Comparison of ENCODE assay signal across 1 cellular context in the genomic region with DNA sequence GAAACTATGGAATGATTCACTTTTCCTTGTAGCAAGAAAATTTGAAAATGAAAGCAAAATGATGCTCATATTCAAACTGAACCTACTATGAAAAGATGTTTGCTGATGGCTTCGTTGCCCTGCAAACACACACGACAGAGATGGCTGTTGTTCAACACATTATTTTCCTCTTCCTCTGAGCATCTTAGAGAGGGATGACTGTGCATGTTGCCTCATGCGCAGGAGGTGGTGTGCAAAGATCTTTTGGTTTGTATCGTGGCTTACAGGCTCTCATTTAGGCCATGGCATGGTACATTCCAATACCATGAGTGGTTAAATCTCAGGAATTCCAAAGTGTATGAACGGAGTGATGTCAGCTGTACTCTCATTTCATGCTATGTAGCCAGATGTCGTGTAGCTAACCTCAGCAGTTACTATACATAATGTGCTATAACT.
TF ChIP-seq lines count a peak whose summit lies in the region.

No MANE protein-coding gene starts in this region.

TF ChIP-seq in K562, 482 proteins besides CTCF, POLR2A, EP300 and RAD21 (continued from another document):
- TF ChIP-seq, protein P1, sequence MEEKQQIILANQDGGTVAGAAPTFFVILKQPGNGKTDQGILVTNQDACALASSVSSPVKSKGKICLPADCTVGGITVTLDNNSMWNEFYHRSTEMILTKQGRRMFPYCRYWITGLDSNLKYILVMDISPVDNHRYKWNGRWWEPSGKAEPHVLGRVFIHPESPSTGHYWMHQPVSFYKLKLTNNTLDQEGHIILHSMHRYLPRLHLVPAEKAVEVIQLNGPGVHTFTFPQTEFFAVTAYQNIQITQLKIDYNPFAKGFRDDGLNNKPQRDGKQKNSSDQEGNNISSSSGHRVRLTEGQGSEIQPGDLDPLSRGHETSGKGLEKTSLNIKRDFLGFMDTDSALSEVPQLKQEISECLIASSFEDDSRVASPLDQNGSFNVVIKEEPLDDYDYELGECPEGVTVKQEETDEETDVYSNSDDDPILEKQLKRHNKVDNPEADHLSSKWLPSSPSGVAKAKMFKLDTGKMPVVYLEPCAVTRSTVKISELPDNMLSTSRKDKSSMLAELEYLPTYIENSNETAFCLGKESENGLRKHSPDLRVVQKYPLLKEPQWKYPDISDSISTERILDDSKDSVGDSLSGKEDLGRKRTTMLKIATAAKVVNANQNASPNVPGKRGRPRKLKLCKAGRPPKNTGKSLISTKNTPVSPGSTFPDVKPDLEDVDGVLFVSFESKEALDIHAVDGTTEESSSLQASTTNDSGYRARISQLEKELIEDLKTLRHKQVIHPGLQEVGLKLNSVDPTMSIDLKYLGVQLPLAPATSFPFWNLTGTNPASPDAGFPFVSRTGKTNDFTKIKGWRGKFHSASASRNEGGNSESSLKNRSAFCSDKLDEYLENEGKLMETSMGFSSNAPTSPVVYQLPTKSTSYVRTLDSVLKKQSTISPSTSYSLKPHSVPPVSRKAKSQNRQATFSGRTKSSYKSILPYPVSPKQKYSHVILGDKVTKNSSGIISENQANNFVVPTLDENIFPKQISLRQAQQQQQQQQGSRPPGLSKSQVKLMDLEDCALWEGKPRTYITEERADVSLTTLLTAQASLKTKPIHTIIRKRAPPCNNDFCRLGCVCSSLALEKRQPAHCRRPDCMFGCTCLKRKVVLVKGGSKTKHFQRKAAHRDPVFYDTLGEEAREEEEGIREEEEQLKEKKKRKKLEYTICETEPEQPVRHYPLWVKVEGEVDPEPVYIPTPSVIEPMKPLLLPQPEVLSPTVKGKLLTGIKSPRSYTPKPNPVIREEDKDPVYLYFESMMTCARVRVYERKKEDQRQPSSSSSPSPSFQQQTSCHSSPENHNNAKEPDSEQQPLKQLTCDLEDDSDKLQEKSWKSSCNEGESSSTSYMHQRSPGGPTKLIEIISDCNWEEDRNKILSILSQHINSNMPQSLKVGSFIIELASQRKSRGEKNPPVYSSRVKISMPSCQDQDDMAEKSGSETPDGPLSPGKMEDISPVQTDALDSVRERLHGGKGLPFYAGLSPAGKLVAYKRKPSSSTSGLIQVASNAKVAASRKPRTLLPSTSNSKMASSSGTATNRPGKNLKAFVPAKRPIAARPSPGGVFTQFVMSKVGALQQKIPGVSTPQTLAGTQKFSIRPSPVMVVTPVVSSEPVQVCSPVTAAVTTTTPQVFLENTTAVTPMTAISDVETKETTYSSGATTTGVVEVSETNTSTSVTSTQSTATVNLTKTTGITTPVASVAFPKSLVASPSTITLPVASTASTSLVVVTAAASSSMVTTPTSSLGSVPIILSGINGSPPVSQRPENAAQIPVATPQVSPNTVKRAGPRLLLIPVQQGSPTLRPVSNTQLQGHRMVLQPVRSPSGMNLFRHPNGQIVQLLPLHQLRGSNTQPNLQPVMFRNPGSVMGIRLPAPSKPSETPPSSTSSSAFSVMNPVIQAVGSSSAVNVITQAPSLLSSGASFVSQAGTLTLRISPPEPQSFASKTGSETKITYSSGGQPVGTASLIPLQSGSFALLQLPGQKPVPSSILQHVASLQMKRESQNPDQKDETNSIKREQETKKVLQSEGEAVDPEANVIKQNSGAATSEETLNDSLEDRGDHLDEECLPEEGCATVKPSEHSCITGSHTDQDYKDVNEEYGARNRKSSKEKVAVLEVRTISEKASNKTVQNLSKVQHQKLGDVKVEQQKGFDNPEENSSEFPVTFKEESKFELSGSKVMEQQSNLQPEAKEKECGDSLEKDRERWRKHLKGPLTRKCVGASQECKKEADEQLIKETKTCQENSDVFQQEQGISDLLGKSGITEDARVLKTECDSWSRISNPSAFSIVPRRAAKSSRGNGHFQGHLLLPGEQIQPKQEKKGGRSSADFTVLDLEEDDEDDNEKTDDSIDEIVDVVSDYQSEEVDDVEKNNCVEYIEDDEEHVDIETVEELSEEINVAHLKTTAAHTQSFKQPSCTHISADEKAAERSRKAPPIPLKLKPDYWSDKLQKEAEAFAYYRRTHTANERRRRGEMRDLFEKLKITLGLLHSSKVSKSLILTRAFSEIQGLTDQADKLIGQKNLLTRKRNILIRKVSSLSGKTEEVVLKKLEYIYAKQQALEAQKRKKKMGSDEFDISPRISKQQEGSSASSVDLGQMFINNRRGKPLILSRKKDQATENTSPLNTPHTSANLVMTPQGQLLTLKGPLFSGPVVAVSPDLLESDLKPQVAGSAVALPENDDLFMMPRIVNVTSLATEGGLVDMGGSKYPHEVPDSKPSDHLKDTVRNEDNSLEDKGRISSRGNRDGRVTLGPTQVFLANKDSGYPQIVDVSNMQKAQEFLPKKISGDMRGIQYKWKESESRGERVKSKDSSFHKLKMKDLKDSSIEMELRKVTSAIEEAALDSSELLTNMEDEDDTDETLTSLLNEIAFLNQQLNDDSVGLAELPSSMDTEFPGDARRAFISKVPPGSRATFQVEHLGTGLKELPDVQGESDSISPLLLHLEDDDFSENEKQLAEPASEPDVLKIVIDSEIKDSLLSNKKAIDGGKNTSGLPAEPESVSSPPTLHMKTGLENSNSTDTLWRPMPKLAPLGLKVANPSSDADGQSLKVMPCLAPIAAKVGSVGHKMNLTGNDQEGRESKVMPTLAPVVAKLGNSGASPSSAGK (IDR thresholded peaks at IDR 0.05) = peak; percentile 65
- peak; percentile 55 for TF ChIP-seq NFE2L1 (tag; IDR thresholded peaks at IDR 0.05; ENCODE audit: borderline replicate concordance, low read depth)
- no peak for TF ChIP-seq NFIX (CRISPR knock-in tag; IDR thresholded peaks at IDR 0.05; ENCODE audit: low read depth)
- no peak for TF ChIP-seq SMAD4 (CRISPR knock-in tag; conservative IDR thresholded peaks at IDR 0.05)
- no peak for TF ChIP-seq ZKSCAN8 (CRISPR knock-in tag; IDR thresholded peaks at IDR 0.05)
- no peak for TF ChIP-seq MED1 (CRISPR knock-in tag; IDR thresholded peaks at IDR 0.05; ENCODE audit: borderline replicate concordance)
- peak; percentile 60; the same call in 1 of the 2 replicates for TF ChIP-seq SMARCA4 (IDR thresholded peaks at IDR 0.05)
- TF ChIP-seq NFXL1 (CRISPR knock-in tag; IDR thresholded peaks at IDR 0.05) = no peak
- peak; percentile 24; the same call in 1 of the 2 replicates for TF ChIP-seq SMARCE1 (IDR thresholded peaks at IDR 0.05)
- TF ChIP-seq ZNF197 (CRISPR knock-in tag; IDR thresholded peaks at IDR 0.05; ENCODE audit: low read depth) = no peak
- TF ChIP-seq ZEB2 (IDR thresholded peaks at IDR 0.05) = peak; percentile 26; the same call in 1 of the 2 replicates
- TF ChIP-seq, protein P2, sequence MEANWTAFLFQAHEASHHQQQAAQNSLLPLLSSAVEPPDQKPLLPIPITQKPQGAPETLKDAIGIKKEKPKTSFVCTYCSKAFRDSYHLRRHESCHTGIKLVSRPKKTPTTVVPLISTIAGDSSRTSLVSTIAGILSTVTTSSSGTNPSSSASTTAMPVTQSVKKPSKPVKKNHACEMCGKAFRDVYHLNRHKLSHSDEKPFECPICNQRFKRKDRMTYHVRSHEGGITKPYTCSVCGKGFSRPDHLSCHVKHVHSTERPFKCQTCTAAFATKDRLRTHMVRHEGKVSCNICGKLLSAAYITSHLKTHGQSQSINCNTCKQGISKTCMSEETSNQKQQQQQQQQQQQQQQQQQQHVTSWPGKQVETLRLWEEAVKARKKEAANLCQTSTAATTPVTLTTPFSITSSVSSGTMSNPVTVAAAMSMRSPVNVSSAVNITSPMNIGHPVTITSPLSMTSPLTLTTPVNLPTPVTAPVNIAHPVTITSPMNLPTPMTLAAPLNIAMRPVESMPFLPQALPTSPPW (CRISPR knock-in tag; IDR thresholded peaks at IDR 0.05) = no peak
- TF ChIP-seq, protein P3, sequence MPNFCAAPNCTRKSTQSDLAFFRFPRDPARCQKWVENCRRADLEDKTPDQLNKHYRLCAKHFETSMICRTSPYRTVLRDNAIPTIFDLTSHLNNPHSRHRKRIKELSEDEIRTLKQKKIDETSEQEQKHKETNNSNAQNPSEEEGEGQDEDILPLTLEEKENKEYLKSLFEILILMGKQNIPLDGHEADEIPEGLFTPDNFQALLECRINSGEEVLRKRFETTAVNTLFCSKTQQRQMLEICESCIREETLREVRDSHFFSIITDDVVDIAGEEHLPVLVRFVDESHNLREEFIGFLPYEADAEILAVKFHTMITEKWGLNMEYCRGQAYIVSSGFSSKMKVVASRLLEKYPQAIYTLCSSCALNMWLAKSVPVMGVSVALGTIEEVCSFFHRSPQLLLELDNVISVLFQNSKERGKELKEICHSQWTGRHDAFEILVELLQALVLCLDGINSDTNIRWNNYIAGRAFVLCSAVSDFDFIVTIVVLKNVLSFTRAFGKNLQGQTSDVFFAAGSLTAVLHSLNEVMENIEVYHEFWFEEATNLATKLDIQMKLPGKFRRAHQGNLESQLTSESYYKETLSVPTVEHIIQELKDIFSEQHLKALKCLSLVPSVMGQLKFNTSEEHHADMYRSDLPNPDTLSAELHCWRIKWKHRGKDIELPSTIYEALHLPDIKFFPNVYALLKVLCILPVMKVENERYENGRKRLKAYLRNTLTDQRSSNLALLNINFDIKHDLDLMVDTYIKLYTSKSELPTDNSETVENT (CRISPR knock-in tag; IDR thresholded peaks at IDR 0.05) = no peak
- TF ChIP-seq BMI1 (IDR thresholded peaks at IDR 0.05; ENCODE audit: low read length) = no peak
- TF ChIP-seq TCF7L2 (IDR thresholded peaks at IDR 0.05; ENCODE audit: low read depth, low read length) = no peak
- no peak for TF ChIP-seq PPARD (CRISPR knock-in tag; IDR thresholded peaks at IDR 0.05)
- peak in 1 of 2 experiments; percentile 66; a peak in 2 of 4 replicates for TF ChIP-seq RCOR1 (IDR thresholded peaks at IDR 0.05; ENCODE audit: borderline replicate concordance in 1 of 2, low read depth in 2 of 2, low read length in 2 of 2)
- TF ChIP-seq, protein P4, sequence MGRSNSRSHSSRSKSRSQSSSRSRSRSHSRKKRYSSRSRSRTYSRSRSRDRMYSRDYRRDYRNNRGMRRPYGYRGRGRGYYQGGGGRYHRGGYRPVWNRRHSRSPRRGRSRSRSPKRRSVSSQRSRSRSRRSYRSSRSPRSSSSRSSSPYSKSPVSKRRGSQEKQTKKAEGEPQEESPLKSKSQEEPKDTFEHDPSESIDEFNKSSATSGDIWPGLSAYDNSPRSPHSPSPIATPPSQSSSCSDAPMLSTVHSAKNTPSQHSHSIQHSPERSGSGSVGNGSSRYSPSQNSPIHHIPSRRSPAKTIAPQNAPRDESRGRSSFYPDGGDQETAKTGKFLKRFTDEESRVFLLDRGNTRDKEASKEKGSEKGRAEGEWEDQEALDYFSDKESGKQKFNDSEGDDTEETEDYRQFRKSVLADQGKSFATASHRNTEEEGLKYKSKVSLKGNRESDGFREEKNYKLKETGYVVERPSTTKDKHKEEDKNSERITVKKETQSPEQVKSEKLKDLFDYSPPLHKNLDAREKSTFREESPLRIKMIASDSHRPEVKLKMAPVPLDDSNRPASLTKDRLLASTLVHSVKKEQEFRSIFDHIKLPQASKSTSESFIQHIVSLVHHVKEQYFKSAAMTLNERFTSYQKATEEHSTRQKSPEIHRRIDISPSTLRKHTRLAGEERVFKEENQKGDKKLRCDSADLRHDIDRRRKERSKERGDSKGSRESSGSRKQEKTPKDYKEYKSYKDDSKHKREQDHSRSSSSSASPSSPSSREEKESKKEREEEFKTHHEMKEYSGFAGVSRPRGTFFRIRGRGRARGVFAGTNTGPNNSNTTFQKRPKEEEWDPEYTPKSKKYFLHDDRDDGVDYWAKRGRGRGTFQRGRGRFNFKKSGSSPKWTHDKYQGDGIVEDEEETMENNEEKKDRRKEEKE (IDR thresholded peaks at IDR 0.05; ENCODE audit: borderline replicate concordance in 1 of 2, control insufficient read depth in 1 of 2, low read depth in 2 of 2, low read length in 1 of 2) = no peak
- TF ChIP-seq GABPB2 (CRISPR knock-in tag; conservative IDR thresholded peaks at IDR 0.05) = no peak
- no peak for TF ChIP-seq ZNF354B (CRISPR knock-in tag; IDR thresholded peaks at IDR 0.05)
- TF ChIP-seq, protein P5, sequence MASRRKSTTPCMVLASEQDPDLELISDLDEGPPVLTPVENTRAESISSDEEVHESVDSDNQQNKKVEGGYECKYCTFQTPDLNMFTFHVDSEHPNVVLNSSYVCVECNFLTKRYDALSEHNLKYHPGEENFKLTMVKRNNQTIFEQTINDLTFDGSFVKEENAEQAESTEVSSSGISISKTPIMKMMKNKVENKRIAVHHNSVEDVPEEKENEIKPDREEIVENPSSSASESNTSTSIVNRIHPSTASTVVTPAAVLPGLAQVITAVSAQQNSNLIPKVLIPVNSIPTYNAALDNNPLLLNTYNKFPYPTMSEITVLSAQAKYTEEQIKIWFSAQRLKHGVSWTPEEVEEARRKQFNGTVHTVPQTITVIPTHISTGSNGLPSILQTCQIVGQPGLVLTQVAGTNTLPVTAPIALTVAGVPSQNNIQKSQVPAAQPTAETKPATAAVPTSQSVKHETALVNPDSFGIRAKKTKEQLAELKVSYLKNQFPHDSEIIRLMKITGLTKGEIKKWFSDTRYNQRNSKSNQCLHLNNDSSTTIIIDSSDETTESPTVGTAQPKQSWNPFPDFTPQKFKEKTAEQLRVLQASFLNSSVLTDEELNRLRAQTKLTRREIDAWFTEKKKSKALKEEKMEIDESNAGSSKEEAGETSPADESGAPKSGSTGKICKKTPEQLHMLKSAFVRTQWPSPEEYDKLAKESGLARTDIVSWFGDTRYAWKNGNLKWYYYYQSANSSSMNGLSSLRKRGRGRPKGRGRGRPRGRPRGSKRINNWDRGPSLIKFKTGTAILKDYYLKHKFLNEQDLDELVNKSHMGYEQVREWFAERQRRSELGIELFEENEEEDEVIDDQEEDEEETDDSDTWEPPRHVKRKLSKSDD (conservative IDR thresholded peaks at IDR 0.05; ENCODE audit: low read length) = no peak
- TF ChIP-seq MAFG (tag; conservative IDR thresholded peaks at IDR 0.05) = peak; percentile 82
TF ChIP-seq in K562: peak in this region for 40.
